Comparison of ENCODE assay signal across 27 cellular contexts in the genomic region with DNA sequence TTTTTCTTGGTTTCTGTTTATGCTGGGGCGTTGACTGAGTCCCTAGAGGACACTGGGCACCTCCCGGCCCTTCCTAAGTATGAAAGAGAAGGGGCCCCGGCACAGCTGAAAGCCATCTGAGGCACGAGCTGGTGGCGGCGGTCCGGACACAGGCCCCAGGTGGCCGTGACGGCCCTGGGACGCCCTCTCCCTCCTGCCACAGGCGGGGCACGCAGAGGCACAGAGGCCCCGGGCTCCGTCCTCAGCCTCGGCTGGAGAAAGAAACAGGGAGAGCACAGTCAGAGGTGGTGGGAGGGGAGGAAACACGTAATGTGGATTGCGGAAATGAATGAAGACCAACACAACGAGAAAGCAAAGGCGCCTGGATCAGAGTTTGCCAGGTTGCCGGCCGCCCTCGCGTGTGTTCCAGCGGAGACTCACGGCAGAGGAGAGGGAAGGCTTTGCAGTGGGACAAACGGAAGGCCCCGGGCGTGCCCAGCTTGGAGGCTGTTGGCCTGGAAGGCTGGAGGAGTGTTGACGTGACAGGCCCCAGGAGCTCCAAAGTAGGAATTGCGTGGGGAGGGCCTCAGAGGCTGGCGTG.
DNase-seq lines count a peak whose midpoint lies in the region; ATAC-seq and TF ChIP-seq lines count a peak whose summit lies in the region.
"Had no signal": no experiment of that assay in that cellular context is flagged by ENCODE, and none has a peak within 500 bp of the region (broad histone marks: within the 10 kb centered on the region; RNA-seq: fewer than 3 reads in every experiment).

No MANE protein-coding gene starts in this region.

- no peaks in the 10 kb centered on the region for H3K27me3 ChIP-seq in upper lobe of right lung
- H3K27me3 ChIP-seq: brain microvascular endothelial cell, dorsolateral prefrontal cortex, gastrocnemius medialis, upper lobe of left lung had no signal

- H3K4me3 ChIP-seq in upper lobe of right lung: no peak overlapping the region
- H3K4me3 ChIP-seq: dorsolateral prefrontal cortex, gastrocnemius medialis, SK-N-MC, upper lobe of left lung had no signal

- no peak overlapping the region for H3K27ac ChIP-seq in upper lobe of right lung
- H3K27ac ChIP-seq: brain microvascular endothelial cell, dorsolateral prefrontal cortex, gastrocnemius medialis, SK-N-MC, upper lobe of left lung had no signal

- H3K36me3 ChIP-seq in upper lobe of right lung: no peaks in the 10 kb centered on the region
- H3K36me3 ChIP-seq: brain microvascular endothelial cell, gastrocnemius medialis, upper lobe of left lung had no signal

- no peaks in the 10 kb centered on the region for H3K4me1 ChIP-seq in upper lobe of right lung
- H3K4me1 ChIP-seq: gastrocnemius medialis, upper lobe of left lung had no signal

- TF ChIP-seq CTCF in upper lobe of right lung (IDR thresholded peaks at IDR 0.05): no peak

- H3K9me3 ChIP-seq in upper lobe of right lung: no peaks in the 10 kb centered on the region
- H3K9me3 ChIP-seq: gastrocnemius medialis, upper lobe of left lung had no signal

- ATAC-seq in left lobe of liver (no peak), upper lobe of right lung (peak; percentile 16)
- ATAC-seq: activated naive CD4-positive, alpha-beta T cell treated with anti-CD3 and anti-CD28 coated beads, Interleukin-2, amount 50 U/mL, for 72 hours; gastrocnemius medialis; PC-3; stimulated activated effector memory CD8-positive, alpha-beta T cell treated with anti-CD3 and anti-CD28 coated beads, Interleukin-12 subunit alpha, Interleukin-12 subunit beta, amount 100 ng/mL, for 72 hours had no signal

- DNase-seq in activated effector memory CD4-positive, alpha-beta T cell treated with anti-CD3 and anti-CD28 coated beads, Interleukin-2, amount 50 U/mL, for 16 hours: peak; percentile 41
- DNase-seq in activated effector memory CD4-positive, alpha-beta T cell treated with Interleukin-2 at 50 U/mL for 16 hours: no peak
- peak; percentile 23 for DNase-seq in activated CD8-positive, alpha-beta memory T cell treated with anti-CD3 and anti-CD28 coated beads, Interleukin-2, amount 50 U/mL, for 48 hours
- DNase-seq in left lobe of liver (ENCODE audit: low spot score) (peak; percentile 21), upper lobe of right lung (no peak), activated gamma-delta T cell treated with Interleukin-2 at 50 U/mL for 16 hours (no peak), glomerular visceral epithelial cell (ENCODE audit: extremely low spot score) (no peak), DMS 273 treated with DMSO at 0.1 percent for 48 hours (lab: John Stamatoyannopoulos, UW) (no peak)
- DNase-seq: activated B cell treated with CpG ODN at 0.5 μM for 24 hours; amygdala; brain microvascular endothelial cell; dorsolateral prefrontal cortex; gastrocnemius medialis; GOT3; Kasumi-1; NCI-H1417 treated with DMSO at 0.1 percent for 48 hours; NCI-H2081; NCI-H524 treated with DMSO at 0.1 percent for 48 hours; NK-92 treated with Interleukin-12 subunit alpha and Interleukin-12 subunit beta, amount 100 ng/mL, for 24 hours; nucleus accumbens; PC-3; stimulated activated CD4-positive, alpha-beta T cell treated with anti-CD3 and anti-CD28 coated beads, Interleukin-4, amount 100 ng/mL, for 4 hours; substantia nigra had no signal

- intact Hi-C loops in upper lobe of right lung (cut with DNase I): no loop called here

Comparison
In these comparisons a context has a peak if more than half of its experiments do, and no peak if none do; other contexts are left out.
1. DNase-seq: peak in activated effector memory CD4-positive, alpha-beta T cell treated with anti-CD3 and anti-CD28 coated beads, Interleukin-2, amount 50 U/mL, for 16 hours (single experiment), activated CD8-positive, alpha-beta memory T cell treated with anti-CD3 and anti-CD28 coated beads, Interleukin-2, amount 50 U/mL, for 48 hours (single experiment) and left lobe of liver (single experiment); none in activated effector memory CD4-positive, alpha-beta T cell treated with Interleukin-2 at 50 U/mL for 16 hours (single experiment), upper lobe of right lung (single experiment), activated gamma-delta T cell treated with Interleukin-2 at 50 U/mL for 16 hours (single experiment), glomerular visceral epithelial cell (single experiment) and DMS 273 treated with DMSO at 0.1 percent for 48 hours (single experiment).